In genomic region chr4:38210396-38211114, GRCh38 we compare ENCODE assay signal across 15 cellular contexts.
DNase-seq lines count a peak whose midpoint lies in the region; ATAC-seq, FAIRE-seq and TF ChIP-seq lines count a peak whose summit lies in the region.
"Had no signal": no experiment of that assay in that cellular context is flagged by ENCODE, and none has a peak within 500 bp of the region (broad histone marks: within the 10 kb centered on the region; RNA-seq: fewer than 3 reads in every experiment).

No MANE protein-coding gene starts in this region.

- H3K9me3 Mint-ChIP-seq in activated naive CD4-positive, alpha-beta T cell treated with anti-CD3 and anti-CD28 coated beads, Interleukin-2, amount 50 U/mL, for 24 hours: no peaks in the 10 kb centered on the region

- no peak overlapping the region for H3K4me3 Mint-ChIP-seq in activated naive CD4-positive, alpha-beta T cell treated with anti-CD3 and anti-CD28 coated beads, Interleukin-2, amount 50 U/mL, for 24 hours
- H3K4me3 Mint-ChIP-seq: activated CD4-positive, alpha-beta memory T cell treated with anti-CD3 and anti-CD28 coated beads, Interleukin-2, amount 10 ng/mL, durations not matched to agents 7 days and 5 days; IgD-negative memory B cell; naive thymus-derived CD8-positive, alpha-beta T cell had no signal

- no peak for FAIRE-seq in GM12892 (lab: Jason Lieb, UNC)

- intact Hi-C loops in esophagus muscularis mucosa (cut with DNase I): no loop called here
- intact Hi-C loops in upper lobe of right lung (cut with DNase I): no loop called here

- no peaks in the 10 kb centered on the region for H3K4me1 Mint-ChIP-seq in activated naive CD4-positive, alpha-beta T cell treated with anti-CD3 and anti-CD28 coated beads, Interleukin-2, amount 50 U/mL, for 24 hours
- H3K4me1 Mint-ChIP-seq: activated CD4-positive, alpha-beta memory T cell treated with anti-CD3 and anti-CD28 coated beads, Interleukin-2, amount 10 ng/mL, durations not matched to agents 7 days and 5 days had no signal

- no peaks in the 10 kb centered on the region for H3K27me3 Mint-ChIP-seq in activated naive CD4-positive, alpha-beta T cell treated with anti-CD3 and anti-CD28 coated beads, Interleukin-2, amount 50 U/mL, for 24 hours
- H3K27me3 Mint-ChIP-seq: IgD-negative memory B cell; naive thymus-derived CD8-positive, alpha-beta T cell had no signal

- H3K27ac ChIP-seq in esophagus muscularis mucosa (replicated peaks in 1 of 4) (peak overlapping the region; percentile 21 to 68 (median 59)), upper lobe of right lung (peak overlapping the region; percentile 65)

- no peaks in the 10 kb centered on the region for H3K27me3 ChIP-seq in esophagus muscularis mucosa
- no peaks in the 10 kb centered on the region for H3K27me3 ChIP-seq in upper lobe of right lung

- H3K36me3 ChIP-seq in esophagus muscularis mucosa (no peaks in the 10 kb centered on the region), upper lobe of right lung (no peaks in the 10 kb centered on the region)

- H3K36me3 Mint-ChIP-seq in activated naive CD4-positive, alpha-beta T cell treated with anti-CD3 and anti-CD28 coated beads, Interleukin-2, amount 50 U/mL, for 24 hours: no peaks in the 10 kb centered on the region

- TF ChIP-seq CTCF in esophagus muscularis mucosa (IDR thresholded peaks at IDR 0.05): no peak
- TF ChIP-seq CTCF in upper lobe of right lung (IDR thresholded peaks at IDR 0.05): no peak

- H3K4me1 ChIP-seq in esophagus muscularis mucosa: peaks cover 14 to 26% (median 24%) of the 10 kb centered on the region in 4 donors
- peaks cover 18% of the 10 kb centered on the region for H3K4me1 ChIP-seq in upper lobe of right lung

- TF ChIP-seq EP300 in esophagus muscularis mucosa (IDR thresholded peaks at IDR 0.05): no peak

- TF ChIP-seq POLR2A in esophagus muscularis mucosa (IDR thresholded peaks at IDR 0.05; ENCODE audit: low read depth): no peak
- TF ChIP-seq POLR2A in GM12892 (IDR thresholded peaks at IDR 0.05; ENCODE audit: low read depth, low read length): no peak

- H3K9me3 ChIP-seq in esophagus muscularis mucosa: no peaks in the 10 kb centered on the region
- H3K9me3 ChIP-seq in upper lobe of right lung: no peaks in the 10 kb centered on the region

- ATAC-seq in upper lobe of right lung (peak; percentile 30), GM18861 (IDR thresholded peaks at IDR 0.05; ENCODE audit: unreplicated experiment) (no peak)
- ATAC-seq: naive thymus-derived CD8-positive, alpha-beta T cell had no signal

- peak overlapping the region; percentile 57 for H3K27ac Mint-ChIP-seq in activated naive CD4-positive, alpha-beta T cell treated with anti-CD3 and anti-CD28 coated beads, Interleukin-2, amount 50 U/mL, for 24 hours
- H3K27ac Mint-ChIP-seq: activated CD4-positive, alpha-beta memory T cell treated with anti-CD3 and anti-CD28 coated beads, Interleukin-2, amount 10 ng/mL, durations not matched to agents 7 days and 5 days; IgD-negative memory B cell; naive thymus-derived CD8-positive, alpha-beta T cell had no signal

- DNase-seq in activated naive CD4-positive, alpha-beta T cell treated with anti-CD3 and anti-CD28 coated beads, Interleukin-2, amount 50 U/mL, for 16 hours: no peak
- DNase-seq in esophagus muscularis mucosa (ENCODE audit: extremely low spot score) (no peak), lung microvascular endothelial cell (ENCODE audit: low read depth in 2 of 2) (peak; percentile 32 to 91), upper lobe of right lung (no peak), GM12892 (ENCODE audit: insufficient read length) (no peak), NCI-H510A treated with DMSO at 0.1 percent for 48 hours (lab: John Stamatoyannopoulos, UW) (no peak)
- DNase-seq: 8988T; activated CD4-positive, alpha-beta memory T cell treated with anti-CD3 and anti-CD28 coated beads, Interleukin-2, amount 10 ng/mL, durations not matched to agents 7 days and 5 days; activated gamma-delta T cell; islet precursor cell; naive thymus-derived CD8-positive, alpha-beta T cell; NCI-H748 treated with DMSO at 0.1 percent for 48 hours had no signal

- 64% methylated on average over 11 of the region's 11 CpGs for WGBS in esophagus muscularis mucosa

- H3K4me3 ChIP-seq in esophagus muscularis mucosa (no peak overlapping the region), upper lobe of right lung (no peak overlapping the region)

Comparison
In these comparisons a context has a peak if more than half of its experiments do, and no peak if none do; other contexts are left out.
1. DNase-seq: peak in lung microvascular endothelial cell (2 of 2); none in activated naive CD4-positive, alpha-beta T cell treated with anti-CD3 and anti-CD28 coated beads, Interleukin-2, amount 50 U/mL, for 16 hours (single experiment), esophagus muscularis mucosa (single experiment), upper lobe of right lung (single experiment), GM12892 (single experiment) and NCI-H510A treated with DMSO at 0.1 percent for 48 hours (single experiment).